30 cellular contexts compared by ENCODE assay signal in the genomic region with DNA sequence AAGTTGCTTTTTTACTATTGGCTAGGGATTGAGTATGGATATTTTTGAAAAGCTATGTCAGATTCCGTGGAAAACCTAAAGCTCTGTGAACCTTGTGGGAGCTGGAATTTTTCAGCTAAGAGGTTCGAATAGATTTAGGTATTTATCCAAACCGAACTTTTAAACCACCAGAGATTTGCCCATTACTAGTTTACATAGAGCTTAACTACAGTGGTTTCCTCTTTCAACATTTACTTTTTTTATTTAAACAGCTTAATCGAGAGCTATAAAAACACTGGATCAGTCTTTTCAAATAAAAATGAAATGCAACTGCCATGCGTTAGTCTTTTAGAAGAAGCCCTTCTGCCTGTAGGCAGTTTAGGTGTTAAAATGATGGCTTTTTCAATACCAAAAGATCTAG.
"Had no signal": no experiment of that assay in that cellular context is flagged by ENCODE, and none has a peak within 500 bp of the region (broad histone marks: within the 10 kb centered on the region; RNA-seq: fewer than 3 reads in every experiment).

No MANE protein-coding gene starts in this region.

- DNase-seq: dermis blood vessel endothelial cell; effector memory CD4-positive, alpha-beta T cell; foreskin melanocyte; glutamatergic neuron; heart right ventricle; hypothalamus; immature natural killer cell; islet precursor cell; kidney glomerular epithelial cell; left colon; left ventricle myocardium superior; lower lobe of right lung; naive thymus-derived CD8-positive, alpha-beta T cell; nephron progenitor cell; nucleus accumbens; stimulated activated CD4-positive, alpha-beta T cell treated with anti-CD3 and anti-CD28 coated beads, Interleukin-2, amount 100 ng/mL, for 24 hours; stimulated activated CD4-positive, alpha-beta T cell treated with anti-CD3 and anti-CD28 coated beads, Interleukin-4, amount 100 ng/mL, for 24 hours; stimulated activated naive CD4-positive, alpha-beta T cell treated with Interleukin-2 at 50 U/mL for 16 hours; stomach; testis; tibial artery; upper lobe of left lung had no signal

- H3K27ac ChIP-seq: coronary artery, esophagus muscularis mucosa, heart right ventricle, lower lobe of right lung, prostate gland, right atrium auricular region, stomach, testis, tibial artery, upper lobe of left lung had no signal

- H3K27me3 ChIP-seq: esophagus muscularis mucosa, right atrium auricular region, stomach, testis, tibial artery, upper lobe of left lung had no signal

- H3K4me1 Mint-ChIP-seq: immature natural killer cell; naive thymus-derived CD8-positive, alpha-beta T cell; stimulated activated effector memory CD8-positive, alpha-beta T cell treated with anti-CD3 and anti-CD28 coated beads, Interleukin-12 subunit alpha, Interleukin-12 subunit beta, amount 100 ng/mL, for 72 hours had no signal

- H3K4me1 ChIP-seq: esophagus muscularis mucosa, heart right ventricle, lower lobe of right lung, prostate gland, right atrium auricular region, stomach, testis, tibial artery, upper lobe of left lung had no signal

- ATAC-seq: heart right ventricle; left colon; left ventricle myocardium superior; lower lobe of right lung; naive thymus-derived CD8-positive, alpha-beta T cell; sciatic nerve; stimulated activated effector memory CD8-positive, alpha-beta T cell treated with anti-CD3 and anti-CD28 coated beads, Interleukin-12 subunit alpha, Interleukin-12 subunit beta, amount 100 ng/mL, for 72 hours had no signal

- H3K36me3 ChIP-seq: esophagus muscularis mucosa, lower lobe of right lung, prostate gland, right atrium auricular region, stomach, tibial artery, upper lobe of left lung had no signal

- H3K9me3 Mint-ChIP-seq: immature natural killer cell; naive thymus-derived CD8-positive, alpha-beta T cell; nephron progenitor cell; stimulated activated effector memory CD8-positive, alpha-beta T cell treated with anti-CD3 and anti-CD28 coated beads, Interleukin-12 subunit alpha, Interleukin-12 subunit beta, amount 100 ng/mL, for 72 hours had no signal

- H3K4me3 Mint-ChIP-seq: immature natural killer cell; naive thymus-derived CD8-positive, alpha-beta T cell; nephron progenitor cell; stimulated activated effector memory CD8-positive, alpha-beta T cell treated with anti-CD3 and anti-CD28 coated beads, Interleukin-12 subunit alpha, Interleukin-12 subunit beta, amount 100 ng/mL, for 72 hours had no signal

- H3K27ac Mint-ChIP-seq: immature natural killer cell; naive thymus-derived CD8-positive, alpha-beta T cell; nephron progenitor cell had no signal

- H3K4me3 ChIP-seq: coronary artery, esophagus muscularis mucosa, heart right ventricle, lower lobe of right lung, prostate gland, right atrium auricular region, stomach, testis, tibial artery, upper lobe of left lung had no signal

- H3K9me3 ChIP-seq: esophagus muscularis mucosa, heart right ventricle, lower lobe of right lung, prostate gland, right atrium auricular region, stomach, testis, tibial artery, upper lobe of left lung had no signal

- FAIRE-seq: endothelial cell of umbilical vein, urothelium cell line had no signal

- H3K27me3 Mint-ChIP-seq: naive thymus-derived CD8-positive, alpha-beta T cell had no signal
